8 cellular contexts compared by ENCODE assay signal in genomic region chrX:83469551-83469950, GRCh38. TPM values are rescaled to one million over a fixed set of nuclear protein-coding genes. Genes with fewer than 3 reads are reported as not detected.
DNase-seq lines count a peak whose midpoint lies in the region; ATAC-seq and TF ChIP-seq lines count a peak whose summit lies in the region.

No MANE protein-coding gene starts in this region.

- no peak overlapping the region for H3K4me3 Mint-ChIP-seq in natural killer cell

- DNase-seq in AML-193 (lab: John Stamatoyannopoulos, UW) (peak; percentile 1 to 24), GM13976 (ENCODE audit: low spot score) (peak; percentile 24), NT2/D1 (ENCODE audit: low read depth, low spot score) (peak; percentile 27), fibroblast of villous mesenchyme (ENCODE audit: low read depth) (no peak), NCI-H2227 (lab: John Stamatoyannopoulos, UW; ENCODE audit: unreplicated experiment) (no peak), natural killer cell (no peak)

- ATAC-seq in HG02884 (IDR thresholded peaks at IDR 0.05; ENCODE audit: unreplicated experiment) (peak; percentile 84), GM19324 (IDR thresholded peaks at IDR 0.05; ENCODE audit: low FRiP score, unreplicated experiment) (no peak), natural killer cell (no peak)

- no peaks in the 10 kb centered on the region for H3K36me3 ChIP-seq in NT2/D1 (ENCODE audit: insufficient read depth, insufficient read length, low read length)

- no peaks in the 10 kb centered on the region for H3K4me1 ChIP-seq in NT2/D1 (ENCODE audit: insufficient read depth, insufficient read length)

- intact Hi-C loops in natural killer cell (cut with micrococcal nuclease) = no loop called here

- H3K4me3 ChIP-seq in NT2/D1 (ENCODE audit: insufficient read length, low read depth) (no peak overlapping the region), fibroblast of villous mesenchyme (ENCODE audit: low read depth, low read length) (no peak overlapping the region)

- no peaks in the 10 kb centered on the region for H3K27me3 ChIP-seq in NT2/D1 (ENCODE audit: insufficient read depth, insufficient read length)

- H3K9me3 Mint-ChIP-seq in natural killer cell = peaks cover 0 to 8% of the 10 kb centered on the region in 2 donors

- H3K36me3 Mint-ChIP-seq in natural killer cell = no peaks in the 10 kb centered on the region

- no peak overlapping the region for H3K9ac ChIP-seq in NT2/D1 (ENCODE audit: insufficient read length, low read depth)

- in situ Hi-C loops in GM13976 (cut with MboI; ENCODE audit: low sequenced_read_pairs, unreplicated experiment) = no loop called here

- no peaks in the 10 kb centered on the region for H3K4me1 Mint-ChIP-seq in natural killer cell

- no peak overlapping the region for H3K27ac Mint-ChIP-seq in natural killer cell

- TF ChIP-seq CTCF in GM13976 (IDR thresholded peaks at IDR 0.05; ENCODE audit: borderline replicate concordance, control extremely low read depth, extremely low read depth, insufficient read depth, missing control alignments) = peak; percentile 46
- peak; percentile 14 for TF ChIP-seq CTCF in fibroblast of villous mesenchyme (IDR thresholded peaks at IDR 0.05; ENCODE audit: insufficient read depth, low read depth, low read length)
- TF ChIP-seq CTCF in natural killer cell (IDR thresholded peaks at IDR 0.05) = no peak

- no peaks in the 10 kb centered on the region for H3K9me3 ChIP-seq in NT2/D1 (ENCODE audit: insufficient read depth, low read length)

- no peaks in the 10 kb centered on the region for H3K27me3 Mint-ChIP-seq in natural killer cell (ENCODE audit: low read depth in 2 of 2)

RNA-seq across cellular contexts. Expression of gene POU3F4, which starts 38.5 kb away (rescaled TPM):
- total RNA-seq in fibroblast of villous mesenchyme = not detected in 2 replicates
- total RNA-seq in natural killer cell = not detected

Comparison
In these comparisons a context has a peak if more than half of its experiments do, and no peak if none do; other contexts are left out.
1. DNase-seq: peak in AML-193 (2 of 2), GM13976 (single experiment) and NT2/D1 (single experiment); none in fibroblast of villous mesenchyme (single experiment), NCI-H2227 (single experiment) and natural killer cell (single experiment).